31 cellular contexts compared by ENCODE assay signal in the genomic region with DNA sequence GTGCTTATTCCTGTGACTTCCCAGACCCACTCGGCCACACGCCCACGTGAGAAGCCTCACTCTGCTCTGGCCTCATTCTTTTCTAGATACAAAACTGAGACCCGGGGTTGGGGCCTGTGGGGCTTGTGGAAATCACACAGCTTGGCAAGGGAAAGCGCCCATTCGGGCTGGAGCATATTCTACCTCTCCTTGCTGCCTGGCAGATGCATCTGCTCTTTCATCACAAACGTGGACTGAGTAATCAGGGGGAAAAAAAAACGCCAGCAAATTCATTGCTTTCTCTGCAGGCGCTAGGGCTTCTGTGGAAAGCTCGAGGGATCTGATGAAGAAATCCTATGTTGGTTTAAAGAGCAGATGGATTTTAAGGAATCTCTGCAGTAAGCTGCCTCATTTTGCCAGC. TPM values are rescaled to one million over a fixed set of nuclear protein-coding genes. Genes with fewer than 3 reads are reported as not detected.
"Had no signal": no experiment of that assay in that cellular context is flagged by ENCODE, and none has a peak within 500 bp of the region (broad histone marks: within the 10 kb centered on the region; RNA-seq: fewer than 3 reads in every experiment).

No MANE protein-coding gene starts in this region.

- H3K36me3 ChIP-seq: colonic mucosa, sigmoid colon, stomach, suprapubic skin, tibial artery, WERI-Rb-1 had no signal

- H3K27me3 ChIP-seq: body of pancreas, colonic mucosa, dorsolateral prefrontal cortex, sigmoid colon, stomach, suprapubic skin, tibial artery had no signal

- H3K4me3 ChIP-seq: body of pancreas, colonic mucosa, dorsolateral prefrontal cortex, lung, mucosa of descending colon, sigmoid colon, stomach, suprapubic skin, tibial artery had no signal

- DNase-seq: activated CD4-positive, alpha-beta T cell treated with anti-CD3 and anti-CD28 coated beads for 48 hours; activated CD4-positive, alpha-beta T cell treated with anti-CD3 and anti-CD28 coated beads, Interleukin-2, amount 50 U/mL, for 48 hours; activated CD8-positive, alpha-beta memory T cell treated with anti-CD3 and anti-CD28 coated beads for 24 hours; activated effector memory CD4-positive, alpha-beta T cell treated with Interleukin-2 at 50 U/mL for 16 hours; activated naive CD4-positive, alpha-beta T cell treated with Interleukin-2 at 50 U/mL for 16 hours; body of pancreas; cerebellar nuclear complex; colonic mucosa; effector memory CD4-positive, alpha-beta T cell; head of caudate nucleus; immature natural killer cell; mesendoderm; mucosa of descending colon; sigmoid colon; small intestine; stimulated activated CD4-positive, alpha-beta T cell treated with anti-CD3 and anti-CD28 coated beads, Interleukin-1b, Interleukin-23, amount 100 ng/mL, for 48 hours; stimulated activated naive B cell treated with anti-CD40 and anti-IgM and Interleukin-4, amounts not matched to agents 10 μg/mL and 1 μg/mL and 100 μg/mL, for 72 hours; stomach; T-helper 9 cell; tibial artery; WERI-Rb-1 had no signal

- ATAC-seq: activated CD4-positive, CD25-positive, alpha-beta regulatory T cell treated with anti-CD3 and anti-CD28 coated beads, Interleukin-2, amount 50 U/mL, for 24 hours; body of pancreas; left lobe of liver; mucosa of descending colon; stimulated activated naive B cell treated with anti-CD40 and anti-IgM and Interleukin-4, amounts not matched to agents 10 μg/mL and 1 μg/mL and 100 μg/mL, for 72 hours had no signal

- H3K27ac ChIP-seq: body of pancreas, colonic mucosa, sigmoid colon, stomach, suprapubic skin, tibial artery, WERI-Rb-1 had no signal

- H3K9me3 ChIP-seq: body of pancreas, colonic mucosa, mucosa of descending colon, sigmoid colon, stomach, suprapubic skin, tibial artery had no signal

- H3K4me1 ChIP-seq: sigmoid colon, tibial artery had no signal

RNA-seq across cellular contexts. Expression of a gene that starts 44.4 kb away (rescaled TPM):
- total RNA-seq: epithelial cell of proximal tubule; fibroblast of villous mesenchyme; myocyte; osteoblast; T-helper 1 cell treated with Interleukin-12 subunit alpha and Interleukin-12 subunit beta and Interleukin-4 antibody, amounts not matched to agents 30 ng/mL and 1 ng/mL, for 36 hours had no signal
- polyA plus RNA-seq: immature natural killer cell had no signal
